1 cellular context compared by ENCODE assay signal in genomic region chr1:55209247-55209646, GRCh38.
TF ChIP-seq lines count a peak whose summit lies in the region.

No MANE protein-coding gene starts in this region.

TF ChIP-seq in HEK293, 187 proteins besides CTCF, POLR2A, EP300 and RAD21 (continued from another document):
- peak; percentile 48; the same call in 1 of the 2 replicates for TF ChIP-seq ATF2 (tag by site-specific recombination; IDR thresholded peaks at IDR 0.05; ENCODE audit: low read depth)
- no peak for TF ChIP-seq MEIS1 (CRISPR knock-in tag; IDR thresholded peaks at IDR 0.05; ENCODE audit: borderline replicate concordance)
- TF ChIP-seq ZSCAN30 (tag by site-specific recombination; IDR thresholded peaks at IDR 0.05) = 0 out of 2 replicates have a peak, but pooled peaks have one; percentile 7
- TF ChIP-seq, protein P1, sequence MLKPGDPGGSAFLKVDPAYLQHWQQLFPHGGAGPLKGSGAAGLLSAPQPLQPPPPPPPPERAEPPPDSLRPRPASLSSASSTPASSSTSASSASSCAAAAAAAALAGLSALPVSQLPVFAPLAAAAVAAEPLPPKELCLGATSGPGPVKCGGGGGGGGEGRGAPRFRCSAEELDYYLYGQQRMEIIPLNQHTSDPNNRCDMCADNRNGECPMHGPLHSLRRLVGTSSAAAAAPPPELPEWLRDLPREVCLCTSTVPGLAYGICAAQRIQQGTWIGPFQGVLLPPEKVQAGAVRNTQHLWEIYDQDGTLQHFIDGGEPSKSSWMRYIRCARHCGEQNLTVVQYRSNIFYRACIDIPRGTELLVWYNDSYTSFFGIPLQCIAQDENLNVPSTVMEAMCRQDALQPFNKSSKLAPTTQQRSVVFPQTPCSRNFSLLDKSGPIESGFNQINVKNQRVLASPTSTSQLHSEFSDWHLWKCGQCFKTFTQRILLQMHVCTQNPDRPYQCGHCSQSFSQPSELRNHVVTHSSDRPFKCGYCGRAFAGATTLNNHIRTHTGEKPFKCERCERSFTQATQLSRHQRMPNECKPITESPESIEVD (tag by site-specific recombination; IDR thresholded peaks at IDR 0.05) = 0 out of 2 replicates have a peak, but pooled peaks have one; percentile 20
- 0 out of 2 replicates have a peak, but pooled peaks have one; percentile 26 for TF ChIP-seq GFI1B (tag by site-specific recombination; IDR thresholded peaks at IDR 0.05)
- TF ChIP-seq ZEB2 (tag by site-specific recombination; IDR thresholded peaks at IDR 0.05) = peak; percentile 13; the same call in 1 of the 2 replicates
